ENCODE assay signal across 35 cellular contexts in genomic region chr18:29586210-29586609, GRCh38.
"Had no signal": no experiment of that assay in that cellular context is flagged by ENCODE, and none has a peak within 500 bp of the region (broad histone marks: within the 10 kb centered on the region; RNA-seq: fewer than 3 reads in every experiment).

No MANE protein-coding gene starts in this region.

- H3K27ac ChIP-seq: brain microvascular endothelial cell, Peyer's patch, SJSA1 had no signal

- H3K4me2 ChIP-seq: SK-N-SH had no signal

- ATAC-seq: activated CD4-positive, CD25-positive, alpha-beta regulatory T cell treated with anti-CD3 and anti-CD28 coated beads, Interleukin-2, amount 50 U/mL, for 24 hours; activated CD8-positive, alpha-beta memory T cell treated with anti-CD3 and anti-CD28 coated beads, Interleukin-2, amount 10 ng/mL, durations not matched to agents 7 days and 5 days; activated naive CD8-positive, alpha-beta T cell treated with anti-CD3 and anti-CD28 coated beads, Interleukin-2, amount 50 U/mL, for 24 hours; PC-3 had no signal

- H3K27ac Mint-ChIP-seq: activated CD4-positive, alpha-beta memory T cell treated with anti-CD3 and anti-CD28 coated beads, Interleukin-2, amount 10 ng/mL, durations not matched to agents 7 days and 5 days; activated CD8-positive, alpha-beta memory T cell treated with anti-CD3 and anti-CD28 coated beads, Interleukin-2, amount 10 ng/mL, durations not matched to agents 7 days and 5 days; activated naive CD4-positive, alpha-beta T cell treated with anti-CD3 and anti-CD28 coated beads, Interleukin-2, amount 10 ng/mL, durations not matched to agents 7 days and 5 days; activated naive CD8-positive, alpha-beta T cell; activated naive CD8-positive, alpha-beta T cell treated with anti-CD3 and anti-CD28 coated beads, Interleukin-2, amount 50 U/mL, for 24 hours; T-helper 1 cell treated with Interleukin-12 subunit alpha and Interleukin-12 subunit beta and Interleukin-4 antibody, amounts not matched to agents 30 μg/mL and 1 μg/mL, for 36 hours; T-helper 2 cell treated with Interferon-gamma antibody and Interleukin-4, amounts not matched to agents 5 μg/mL and 100 μg/mL, for 36 hours had no signal

- DNase-seq: activated CD4-positive, alpha-beta memory T cell treated with anti-CD3 and anti-CD28 coated beads, Interleukin-2, amount 10 ng/mL, durations not matched to agents 7 days and 5 days; activated CD4-positive, alpha-beta T cell treated with anti-CD3 and anti-CD28 coated beads for 4 hours; activated CD8-positive, alpha-beta memory T cell treated with anti-CD3 and anti-CD28 coated beads for 24 hours; activated CD8-positive, alpha-beta memory T cell treated with anti-CD3 and anti-CD28 coated beads, Interleukin-2, amount 10 ng/mL, durations not matched to agents 7 days and 5 days; activated CD8-positive, alpha-beta memory T cell treated with anti-CD3 and anti-CD28 coated beads, Interleukin-2, amount 50 U/mL, for 48 hours; activated effector memory CD4-positive, alpha-beta T cell treated with Interleukin-2 at 50 U/mL for 16 hours; activated naive CD4-positive, alpha-beta T cell treated with anti-CD3 and anti-CD28 coated beads, Interleukin-2, amount 10 ng/mL, durations not matched to agents 7 days and 5 days; activated naive CD8-positive, alpha-beta T cell treated with anti-CD3 and anti-CD28 coated beads, Interleukin-2, amount 50 U/mL, for 24 hours; activated T-cell treated with anti-CD3 and anti-CD28 coated beads, Interleukin-2, amount 50 U/mL, for 48 hours; aorta; brain microvascular endothelial cell; central memory CD4-positive, alpha-beta T cell; MM.1S; MV-4-11; NCI-H1092; NCI-H1436 treated with DMSO at 0.1 percent for 48 hours; NCI-H1694 treated with DMSO at 0.1 percent for 48 hours; NCI-H2029; NCI-H2107; NCI-H2171; NCI-H510A; NCI-H526; NCI-H748 treated with DMSO at 0.1 percent for 48 hours; NK-92 treated with Interleukin-12 subunit alpha and Interleukin-12 subunit beta, amount 100 ng/mL, for 24 hours; PC-3; Peyer's patch; RPMI8226; SHP77 treated with DMSO at 0.1 percent for 48 hours; SK-N-SH had no signal

- H3K4me3 Mint-ChIP-seq: activated CD4-positive, alpha-beta memory T cell treated with anti-CD3 and anti-CD28 coated beads, Interleukin-2, amount 10 ng/mL, durations not matched to agents 7 days and 5 days; activated CD8-positive, alpha-beta memory T cell treated with anti-CD3 and anti-CD28 coated beads, Interleukin-2, amount 10 ng/mL, durations not matched to agents 7 days and 5 days; activated naive CD4-positive, alpha-beta T cell treated with anti-CD3 and anti-CD28 coated beads, Interleukin-2, amount 10 ng/mL, durations not matched to agents 7 days and 5 days; activated naive CD8-positive, alpha-beta T cell; activated naive CD8-positive, alpha-beta T cell treated with anti-CD3 and anti-CD28 coated beads, Interleukin-2, amount 50 U/mL, for 24 hours; T-helper 1 cell treated with Interleukin-12 subunit alpha and Interleukin-12 subunit beta and Interleukin-4 antibody, amounts not matched to agents 30 μg/mL and 1 μg/mL, for 36 hours; T-helper 2 cell treated with Interferon-gamma antibody and Interleukin-4, amounts not matched to agents 5 μg/mL and 100 μg/mL, for 36 hours had no signal

- H3K4me3 ChIP-seq: Peyer's patch, SJSA1 had no signal

- H3K4me1 ChIP-seq: Peyer's patch, SJSA1 had no signal

- H3K36me3 Mint-ChIP-seq: activated CD8-positive, alpha-beta memory T cell treated with anti-CD3 and anti-CD28 coated beads, Interleukin-2, amount 10 ng/mL, durations not matched to agents 7 days and 5 days; activated naive CD4-positive, alpha-beta T cell treated with anti-CD3 and anti-CD28 coated beads, Interleukin-2, amount 10 ng/mL, durations not matched to agents 7 days and 5 days; activated naive CD8-positive, alpha-beta T cell had no signal

- FAIRE-seq: TTC549 had no signal

- H3K4me1 Mint-ChIP-seq: activated CD4-positive, alpha-beta memory T cell treated with anti-CD3 and anti-CD28 coated beads, Interleukin-2, amount 10 ng/mL, durations not matched to agents 7 days and 5 days; activated CD8-positive, alpha-beta memory T cell treated with anti-CD3 and anti-CD28 coated beads, Interleukin-2, amount 10 ng/mL, durations not matched to agents 7 days and 5 days; activated naive CD4-positive, alpha-beta T cell treated with anti-CD3 and anti-CD28 coated beads, Interleukin-2, amount 10 ng/mL, durations not matched to agents 7 days and 5 days; activated naive CD8-positive, alpha-beta T cell treated with anti-CD3 and anti-CD28 coated beads, Interleukin-2, amount 50 U/mL, for 24 hours had no signal

- H3K9me3 ChIP-seq: SJSA1 had no signal

- H3K27me3 Mint-ChIP-seq: activated CD4-positive, alpha-beta memory T cell treated with anti-CD3 and anti-CD28 coated beads, Interleukin-2, amount 10 ng/mL, durations not matched to agents 7 days and 5 days; activated CD8-positive, alpha-beta memory T cell treated with anti-CD3 and anti-CD28 coated beads, Interleukin-2, amount 10 ng/mL, durations not matched to agents 7 days and 5 days; activated naive CD4-positive, alpha-beta T cell treated with anti-CD3 and anti-CD28 coated beads, Interleukin-2, amount 10 ng/mL, durations not matched to agents 7 days and 5 days; activated naive CD8-positive, alpha-beta T cell; activated naive CD8-positive, alpha-beta T cell treated with anti-CD3 and anti-CD28 coated beads, Interleukin-2, amount 50 U/mL, for 24 hours had no signal

- H3K27me3 ChIP-seq: brain microvascular endothelial cell, Peyer's patch, SJSA1 had no signal

- H3K9ac ChIP-seq: SK-N-SH had no signal

- H3K36me3 ChIP-seq: brain microvascular endothelial cell, Peyer's patch, SJSA1 had no signal
